ENCODE assay signal across 9 cellular contexts in the genomic region with DNA sequence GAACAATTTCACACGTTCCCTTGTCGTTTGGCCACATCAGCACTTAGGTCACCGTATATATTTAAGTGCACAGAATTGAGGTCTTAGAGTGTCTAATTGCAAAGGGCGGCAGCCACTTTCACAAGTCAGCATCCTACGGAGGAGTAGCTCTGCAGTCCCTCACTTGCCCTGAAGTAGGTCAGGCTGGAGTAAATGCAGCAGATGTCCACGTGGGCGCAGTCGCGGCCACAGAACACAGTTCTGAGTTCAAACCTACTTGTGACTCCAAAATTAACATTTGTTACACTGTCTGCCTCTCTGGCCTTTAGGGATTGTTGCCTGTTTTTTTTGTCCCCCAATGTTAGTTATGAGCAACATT.
A peak's percentile ranks its signal among the peaks of the same experiment; 100 is the strongest.
DNase-seq lines count a peak whose midpoint lies in the region; ATAC-seq and TF ChIP-seq lines count a peak whose summit lies in the region.
"Had no signal": no experiment of that assay in that cellular context is flagged by ENCODE, and none has a peak within 500 bp of the region (broad histone marks: within the 10 kb centered on the region; RNA-seq: fewer than 3 reads in every experiment).

No MANE protein-coding gene starts in this region.

- DNase-seq in DMS153 treated with DMSO at 0.1 percent for 48 hours (lab: John Stamatoyannopoulos, UW; ENCODE audit: unreplicated experiment) (peak; percentile 1), left lobe of liver (ENCODE audit: low spot score) (no peak), ovary (no peak), GM10248 (ENCODE audit: extremely low spot score) (no peak)
- DNase-seq in activated CD4-positive, CD25-positive, alpha-beta regulatory T cell treated with anti-CD3 and anti-CD28 coated beads, Interleukin-2, amount 50 U/mL, for 72 hours: no peak

- no peak for TF ChIP-seq POLR2A in ovary (IDR thresholded peaks at IDR 0.05)

- no peaks in the 10 kb centered on the region for H3K4me1 ChIP-seq in ovary (ENCODE audit: insufficient read depth)

- TF ChIP-seq CTCF in ovary (IDR thresholded peaks at IDR 0.05) (no peak), GM10248 (IDR thresholded peaks at IDR 0.05; ENCODE audit: control extremely low read depth, extremely low read depth, low read depth, missing control alignments) (no peak)

- no peak for TF ChIP-seq EP300 in ovary (IDR thresholded peaks at IDR 0.05)

- no peaks in the 10 kb centered on the region for H3K36me3 ChIP-seq in ovary
- H3K36me3 ChIP-seq: neutrophil had no signal

- ATAC-seq in HG02642 (IDR thresholded peaks at IDR 0.05; ENCODE audit: poor library complexity, unreplicated experiment): peak; percentile 68
- ATAC-seq in left lobe of liver: peak; percentile 81
- no peak for ATAC-seq in GM19023 (IDR thresholded peaks at IDR 0.05; ENCODE audit: unreplicated experiment)

- WGBS in ovary, 3 donors: 22 to 35% (median 24%) methylated on average over 9 of the region's 9 CpGs

- POLR2A ChIA-PET in GM10248 (lab: Yijun Ruan, JAX): no interaction called here

- peak overlapping the region; percentile 31 for H3K27ac ChIP-seq in angular gyrus (ENCODE audit: low read depth, low read length)
- no peak overlapping the region for H3K27ac ChIP-seq in ovary
- H3K27ac ChIP-seq: neutrophil had no signal

- no peak overlapping the region for H3K4me3 ChIP-seq in ovary

- CTCF ChIA-PET in GM10248 (lab: Yijun Ruan, JAX): interaction anchor here (0.8 to 5.6 kb wide), 18 partner anchors 9 to 1903 kb away, joined by 3 to 88 read pairs (median 7); no protein-coding TSS in a partner anchor

- intact Hi-C loops in ovary (cut with DNase I): loop anchor here in 1 of 4 donors (10.0 kb wide), 1 partner anchor 801 kb away; no protein-coding TSS in a partner anchor

- H3K9me3 ChIP-seq in ovary: no peaks in the 10 kb centered on the region
- H3K9me3 ChIP-seq: neutrophil had no signal

- H3K27me3 ChIP-seq in ovary: no peaks in the 10 kb centered on the region
- H3K27me3 ChIP-seq: neutrophil had no signal
